8 cellular contexts compared by ENCODE assay signal in the genomic region with DNA sequence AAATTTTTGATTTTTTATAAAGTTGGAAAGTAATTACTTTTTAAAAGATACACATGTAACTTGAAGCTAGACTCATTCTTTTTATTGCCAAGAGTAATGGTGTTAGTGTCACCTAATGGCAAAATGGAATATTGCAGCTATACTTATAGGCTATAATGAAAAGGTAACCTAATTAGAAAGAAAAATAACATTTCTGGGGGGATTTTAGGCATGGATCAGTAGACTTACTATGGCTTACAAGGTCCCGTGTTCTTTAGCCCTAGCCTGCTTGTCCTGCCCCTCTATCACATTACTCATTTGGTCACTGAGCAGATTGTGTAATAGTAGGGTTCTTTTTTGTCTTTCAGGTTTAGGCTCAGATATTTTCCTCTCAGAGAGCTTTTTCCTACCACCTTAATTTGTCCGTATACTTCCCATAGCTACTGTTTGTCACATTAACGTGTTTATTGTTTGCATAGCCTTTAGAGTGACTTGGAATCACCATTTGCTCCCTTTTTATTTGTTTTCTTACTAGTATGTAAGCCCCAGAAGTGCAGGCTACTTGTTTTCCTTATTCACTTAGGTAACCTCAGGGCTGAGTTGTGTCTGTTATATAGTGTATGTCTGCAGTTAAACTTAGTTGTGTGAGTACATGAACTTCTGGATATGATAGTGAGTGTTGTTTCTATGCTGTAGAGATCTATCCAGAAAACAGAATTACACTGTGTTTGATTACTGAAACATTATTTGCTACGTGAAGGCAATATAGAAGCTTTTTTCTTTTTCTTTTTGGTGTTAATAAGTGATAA. TPM values are rescaled to one million over a fixed set of nuclear protein-coding genes. Genes with fewer than 3 reads are reported as not detected.
DNase-seq lines count a peak whose midpoint lies in the region; ATAC-seq and TF ChIP-seq lines count a peak whose summit lies in the region.

No MANE protein-coding gene starts in this region.

- peaks cover 6% of the 10 kb centered on the region for H3K9me3 Mint-ChIP-seq in activated CD8-positive, alpha-beta T cell treated with anti-CD3 and anti-CD28 coated beads, Interleukin-2, amount 10 ng/mL, durations not matched to agents 7 days and 5 days (ENCODE audit: insufficient read depth)

- H3K9me3 ChIP-seq in right cardiac atrium (ENCODE audit: control insufficient read depth, low read length) (no peaks in the 10 kb centered on the region), stomach (no peaks in the 10 kb centered on the region)

- H3K4me1 ChIP-seq in right cardiac atrium (ENCODE audit: control insufficient read depth, insufficient read depth, low read length) (no peaks in the 10 kb centered on the region), stomach (peaks cover 0 to 14% (median 2%) of the 10 kb centered on the region in 4 donors)

- TF ChIP-seq EP300 in stomach (IDR thresholded peaks at IDR 0.05), result no peak

- intact Hi-C loops in right cardiac atrium (cut with DNase I) (loop anchor here (10.0 kb wide), 3 partner anchors 53 to 123 kb away; no protein-coding TSS in a partner anchor), stomach (cut with DNase I; ENCODE audit: low total_unique reads) (no loop called here)

- peaks cover 16% of the 10 kb centered on the region for H3K36me3 Mint-ChIP-seq in activated CD8-positive, alpha-beta T cell treated with anti-CD3 and anti-CD28 coated beads, Interleukin-2, amount 10 ng/mL, durations not matched to agents 7 days and 5 days (ENCODE audit: low read depth)

- H3K27ac ChIP-seq in right cardiac atrium (ENCODE audit: low read length) (no peak overlapping the region), stomach (no peak overlapping the region)

- peak; percentile 4 for DNase-seq in COR-L47 (lab: John Stamatoyannopoulos, UW)
- peak; percentile 48 for DNase-seq in NB4 (ENCODE audit: low read depth)
- no peak for DNase-seq in activated CD8-positive, alpha-beta T cell treated with anti-CD3 and anti-CD28 coated beads, Interleukin-2, amount 10 ng/mL, durations not matched to agents 7 days and 5 days
- DNase-seq in right cardiac atrium, result no peak
- no peak for DNase-seq in stomach

- peak; percentile 28 for TF ChIP-seq CTCF in NB4 (IDR thresholded peaks at IDR 0.05; ENCODE audit: low read depth, low read length)
- peak in 5 of 7 experiments; percentile 33 to 70 (median 54) for TF ChIP-seq CTCF in stomach (IDR thresholded peaks at IDR 0.05)

- no peak overlapping the region for H3K4me3 Mint-ChIP-seq in activated CD8-positive, alpha-beta T cell treated with anti-CD3 and anti-CD28 coated beads, Interleukin-2, amount 10 ng/mL, durations not matched to agents 7 days and 5 days

- no peaks in the 10 kb centered on the region for H3K4me1 Mint-ChIP-seq in activated CD8-positive, alpha-beta T cell treated with anti-CD3 and anti-CD28 coated beads, Interleukin-2, amount 10 ng/mL, durations not matched to agents 7 days and 5 days (ENCODE audit: low read depth)

- H3K27ac Mint-ChIP-seq in activated CD8-positive, alpha-beta T cell treated with anti-CD3 and anti-CD28 coated beads, Interleukin-2, amount 10 ng/mL, durations not matched to agents 7 days and 5 days, result no peak overlapping the region

- no peak for TF ChIP-seq POLR2A in NB4 (IDR thresholded peaks at IDR 0.05; ENCODE audit: extremely low read depth, insufficient read length)
- TF ChIP-seq POLR2A in stomach (IDR thresholded peaks at IDR 0.05), result no peak

- H3K27me3 Mint-ChIP-seq in activated CD8-positive, alpha-beta T cell treated with anti-CD3 and anti-CD28 coated beads, Interleukin-2, amount 10 ng/mL, durations not matched to agents 7 days and 5 days (ENCODE audit: low read depth), result no peaks in the 10 kb centered on the region

- H3K27me3 ChIP-seq in right cardiac atrium (ENCODE audit: control insufficient read depth, insufficient read depth) (no peaks in the 10 kb centered on the region), stomach (no peaks in the 10 kb centered on the region)

- ATAC-seq in GM19035 (IDR thresholded peaks at IDR 0.05; ENCODE audit: unreplicated experiment), result peak; percentile 44
- peak; percentile 51 for ATAC-seq in activated CD8-positive, alpha-beta T cell treated with anti-CD3 and anti-CD28 coated beads, Interleukin-2, amount 10 ng/mL, durations not matched to agents 7 days and 5 days
- ATAC-seq in right cardiac atrium, result peak; percentile 56 to 57
- no peak for ATAC-seq in GM21390 (IDR thresholded peaks at IDR 0.05; ENCODE audit: unreplicated experiment)
- no peak for ATAC-seq in HG03457 (IDR thresholded peaks at IDR 0.05; ENCODE audit: unreplicated experiment)

- POLR2A ChIA-PET in activated CD8-positive, alpha-beta T cell treated with anti-CD3 and anti-CD28 coated beads, Interleukin-2, amount 10 ng/mL, durations not matched to agents 7 days and 5 days (lab: Charles Lee), result interaction anchor here (0.6 to 1.0 kb wide), 3 partner anchors 106 to 582 kb away, joined by 3 to 4 read pairs (median 3); a partner anchor contains a TSS

- H3K4me3 ChIP-seq in NB4 (ENCODE audit: low read depth, low read length) (no peak overlapping the region), right cardiac atrium (ENCODE audit: low read length) (no peak overlapping the region), stomach (no peak overlapping the region)

- H3K36me3 ChIP-seq in stomach, result peaks cover 0 to 21% (median 9%) of the 10 kb centered on the region in 4 donors

- CTCF ChIA-PET in activated CD8-positive, alpha-beta T cell treated with anti-CD3 and anti-CD28 coated beads, Interleukin-2, amount 10 ng/mL, durations not matched to agents 7 days and 5 days (lab: Charles Lee), result interaction anchor here (0.6 to 3.9 kb wide), 29 partner anchors 9 to 788 kb away, joined by 3 to 34 read pairs (median 4); a partner anchor contains a TSS

- WGBS in right cardiac atrium, result 30% methylated on average over 4 of the region's 4 CpGs
- 23 to 34% (median 30%) methylated on average over 4 of the region's 4 CpGs for WGBS in stomach, 5 donors

RNA-seq across cellular contexts. Expression of a gene that starts 58.7 kb away (rescaled TPM):
- total RNA-seq in activated CD8-positive, alpha-beta T cell treated with anti-CD3 and anti-CD28 coated beads, Interleukin-2, amount 10 ng/mL, durations not matched to agents 7 days and 5 days, result 10 to 100 TPM; 38.2 to 44.2 TPM
- 100 to 1,000 TPM; 174 to 367 (median 215) TPM for total RNA-seq in right cardiac atrium
- 184 TPM for polyA plus RNA-seq in right cardiac atrium
- 100 to 1,000 TPM in 2 of 5 donors, 10 to 100 TPM in 3; 53.3 to 238 (median 63.0) TPM for total RNA-seq in stomach
- polyA plus RNA-seq in stomach, result 10 to 100 TPM; 14.2 to 15.9 (median 15.9) TPM

Comparison
In these comparisons a context has a peak if more than half of its experiments do, and no peak if none do; other contexts are left out.
1. DNase-seq: peak in COR-L47 (single experiment) and NB4 (single experiment); none in activated CD8-positive, alpha-beta T cell treated with anti-CD3 and anti-CD28 coated beads, Interleukin-2, amount 10 ng/mL, durations not matched to agents 7 days and 5 days (single experiment), right cardiac atrium (0 of 3) and stomach (single experiment).
2. ATAC-seq: peak in GM19035 (single experiment), activated CD8-positive, alpha-beta T cell treated with anti-CD3 and anti-CD28 coated beads, Interleukin-2, amount 10 ng/mL, durations not matched to agents 7 days and 5 days (single experiment) and right cardiac atrium (2 of 2); none in GM21390 (single experiment) and HG03457 (single experiment).